16 cellular contexts compared by ENCODE assay signal in genomic region chr6:166489301-166490155, GRCh38.
DNase-seq lines count a peak whose midpoint lies in the region; ATAC-seq and TF ChIP-seq lines count a peak whose summit lies in the region.
"Had no signal": no experiment of that assay in that cellular context is flagged by ENCODE, and none has a peak within 500 bp of the region (broad histone marks: within the 10 kb centered on the region; RNA-seq: fewer than 3 reads in every experiment).

No MANE protein-coding gene starts in this region.

- no peak overlapping the region for H3K4me2 ChIP-seq in OCI-LY7 (ENCODE audit: low read length)

- H3K4me3 Mint-ChIP-seq in chondrocyte (ENCODE audit: unreplicated experiment), result no peak overlapping the region
- H3K4me3 Mint-ChIP-seq in natural killer cell, result peak overlapping the region; percentile 56

- intact Hi-C loops in natural killer cell (cut with micrococcal nuclease), result loop anchor here (10.0 kb wide), 1 partner anchor 215 kb away; no protein-coding TSS in a partner anchor
- intact Hi-C loops in OCI-LY7 (cut with micrococcal nuclease; ENCODE audit: unreplicated experiment), result no loop called here

- H3K36me3 Mint-ChIP-seq in chondrocyte (ENCODE audit: low read depth) (peaks cover 49% of the 10 kb centered on the region), natural killer cell (no peaks in the 10 kb centered on the region)

- CTCF ChIA-PET in OCI-LY7 (lab: Charles Lee; ENCODE audit: unreplicated experiment), result no interaction called here

- H4K20me1 ChIP-seq in OCI-LY7 (ENCODE audit: insufficient read depth, low read length), result no peaks in the 10 kb centered on the region

- H3K9me3 Mint-ChIP-seq in chondrocyte (ENCODE audit: low read depth) (no peaks in the 10 kb centered on the region), natural killer cell (no peaks in the 10 kb centered on the region)

- no peak overlapping the region for H3K4me3 ChIP-seq in OCI-LY7 (ENCODE audit: low read depth, low read length, poor library complexity, severe bottlenecking)
- H3K4me3 ChIP-seq: gastrocnemius medialis, psoas muscle had no signal

- H3K79me2 ChIP-seq in OCI-LY7 (ENCODE audit: insufficient read depth, low read depth, low read length), result no peaks in the 10 kb centered on the region

- no peaks in the 10 kb centered on the region for H3K4me1 ChIP-seq in OCI-LY7 (ENCODE audit: insufficient read depth, low read length, poor library complexity, severe bottlenecking)
- H3K4me1 ChIP-seq: psoas muscle had no signal

- H3K4me1 Mint-ChIP-seq in chondrocyte (ENCODE audit: low read depth), result peaks cover 23% of the 10 kb centered on the region
- H3K4me1 Mint-ChIP-seq in natural killer cell, result peaks cover 23 to 28% of the 10 kb centered on the region in 2 donors

- DNase-seq in activated CD4-positive, CD25-positive, alpha-beta regulatory T cell treated with anti-CD3 and anti-CD28 coated beads, Interleukin-2, amount 50 U/mL, for 72 hours, result peak; percentile 26
- no peak for DNase-seq in activated CD4-positive, CD25-positive, alpha-beta regulatory T cell (lab: John Stamatoyannopoulos, UW)
- DNase-seq in GDM1 (lab: John Stamatoyannopoulos, UW), result peak; percentile 10
- peak; percentile 52 for DNase-seq in chondrocyte (ENCODE audit: low spot score)
- DNase-seq in natural killer cell, result no peak
- DNase-seq in effector CD4-positive, alpha-beta T cell, result no peak
- DNase-seq in OCI-LY7 (ENCODE audit: low spot score), result no peak
- DNase-seq: activated CD8-positive, alpha-beta memory T cell treated with anti-CD3 and anti-CD28 coated beads, Interleukin-2, amount 50 U/mL, for 48 hours; DND-41; KG1; NCI-H1048; NCI-H2107; stimulated activated naive CD8-positive, alpha-beta T cell treated with anti-CD3 and anti-CD28 coated beads, Interleukin-15, amount 100 ng/mL, for 72 hours had no signal

- no peaks in the 10 kb centered on the region for H3K27me3 Mint-ChIP-seq in chondrocyte (ENCODE audit: low read depth)
- H3K27me3 Mint-ChIP-seq in natural killer cell (ENCODE audit: low read depth in 2 of 2), result no peaks in the 10 kb centered on the region
- H3K27me3 Mint-ChIP-seq: stimulated activated naive CD8-positive, alpha-beta T cell treated with anti-CD3 and anti-CD28 coated beads, Interleukin-15, amount 100 ng/mL, for 72 hours had no signal

- H3K27ac Mint-ChIP-seq in chondrocyte (ENCODE audit: unreplicated experiment) (peak overlapping the region; percentile 24), natural killer cell (peak overlapping the region; percentile 67 to 75)

- H3K9me2 ChIP-seq in OCI-LY7 (ENCODE audit: insufficient read depth, low read length), result no peaks in the 10 kb centered on the region

- TF ChIP-seq CTCF in chondrocyte (IDR thresholded peaks at IDR 0.05), result no peak
- no peak for TF ChIP-seq CTCF in natural killer cell (IDR thresholded peaks at IDR 0.05)
- TF ChIP-seq CTCF in OCI-LY7 (conservative IDR thresholded peaks at IDR 0.05; ENCODE audit: low read length), result no peak

- H3K27ac ChIP-seq in OCI-LY7 (ENCODE audit: low read depth, low read length, poor library complexity, severe bottlenecking), result no peak overlapping the region

- no peak overlapping the region for H2AFZ ChIP-seq in OCI-LY7 (ENCODE audit: low read length)

- no peaks in the 10 kb centered on the region for H3K36me3 ChIP-seq in OCI-LY7 (ENCODE audit: insufficient read depth, low read length)

- POLR2A ChIA-PET in OCI-LY7 (lab: Charles Lee), result interaction anchor here (0.6 to 0.7 kb wide), 2 partner anchors 33 to 56 kb away, joined by 3 read pairs; no protein-coding TSS in a partner anchor

- ATAC-seq in natural killer cell (no peak), HG03135 (IDR thresholded peaks at IDR 0.05; ENCODE audit: unreplicated experiment) (no peak)
- ATAC-seq: gastrocnemius medialis; psoas muscle; stimulated activated naive CD8-positive, alpha-beta T cell treated with anti-CD3 and anti-CD28 coated beads, Interleukin-15, amount 100 ng/mL, for 72 hours had no signal

- no peaks in the 10 kb centered on the region for H3K9me3 ChIP-seq in OCI-LY7 (ENCODE audit: low read length)
- H3K9me3 ChIP-seq: gastrocnemius medialis, psoas muscle had no signal

- no TSS peak for BruUV-seq in OCI-LY7 (replicated peaks; lab: Mats Ljungman, UMichigan)

Comparison
In these comparisons a context has a peak if more than half of its experiments do, and no peak if none do; other contexts are left out.
1. DNase-seq: peak in activated CD4-positive, CD25-positive, alpha-beta regulatory T cell treated with anti-CD3 and anti-CD28 coated beads, Interleukin-2, amount 50 U/mL, for 72 hours (single experiment), GDM1 (single experiment) and chondrocyte (single experiment); none in activated CD4-positive, CD25-positive, alpha-beta regulatory T cell (0 of 4), natural killer cell (single experiment), effector CD4-positive, alpha-beta T cell (single experiment) and OCI-LY7 (single experiment).